Comparison of ENCODE assay signal across 2 cellular contexts in genomic region chr5:79518718-79519117, GRCh38.
A peak's percentile ranks its signal among the peaks of the same experiment; 100 is the strongest.
TF ChIP-seq lines count a peak whose summit lies in the region.

No MANE protein-coding gene starts in this region.

TF ChIP-seq in HepG2, 621 proteins besides CTCF, POLR2A, EP300 and RAD21:
- TF ChIP-seq PPARG (CRISPR knock-in tag; conservative IDR thresholded peaks at IDR 0.05) (0 out of 2 replicates have a peak, but pooled peaks have one; percentile 52), RFX1 (IDR thresholded peaks at IDR 0.05) (peak; percentile 18; the same call in 1 of the 2 replicates), HES4 (CRISPR knock-in tag; IDR thresholded peaks at IDR 0.05; ENCODE audit: borderline replicate concordance) (no peak), ZNF343 (CRISPR knock-in tag; IDR thresholded peaks at IDR 0.05) (no peak), ZSCAN25 (CRISPR knock-in tag; IDR thresholded peaks at IDR 0.05) (no peak), GTF3A (CRISPR knock-in tag; conservative IDR thresholded peaks at IDR 0.05) (no peak)

TF ChIP-seq in K562, 482 proteins besides CTCF, POLR2A, EP300 and RAD21:
- TF ChIP-seq SP2 (IDR thresholded peaks at IDR 0.05; ENCODE audit: extremely low read depth, low read depth, low read length, poor library complexity, severe bottlenecking) (no peak), RBBP5 (IDR thresholded peaks at IDR 0.05; ENCODE audit: borderline replicate concordance, insufficient read depth, low read length, poor library complexity, severe bottlenecking) (no peak), RFX1 (IDR thresholded peaks at IDR 0.05) (peak; percentile 65)
TF ChIP-seq in K562: peak in this region for 1.
